8 cellular contexts compared by ENCODE assay signal in the genomic region with DNA sequence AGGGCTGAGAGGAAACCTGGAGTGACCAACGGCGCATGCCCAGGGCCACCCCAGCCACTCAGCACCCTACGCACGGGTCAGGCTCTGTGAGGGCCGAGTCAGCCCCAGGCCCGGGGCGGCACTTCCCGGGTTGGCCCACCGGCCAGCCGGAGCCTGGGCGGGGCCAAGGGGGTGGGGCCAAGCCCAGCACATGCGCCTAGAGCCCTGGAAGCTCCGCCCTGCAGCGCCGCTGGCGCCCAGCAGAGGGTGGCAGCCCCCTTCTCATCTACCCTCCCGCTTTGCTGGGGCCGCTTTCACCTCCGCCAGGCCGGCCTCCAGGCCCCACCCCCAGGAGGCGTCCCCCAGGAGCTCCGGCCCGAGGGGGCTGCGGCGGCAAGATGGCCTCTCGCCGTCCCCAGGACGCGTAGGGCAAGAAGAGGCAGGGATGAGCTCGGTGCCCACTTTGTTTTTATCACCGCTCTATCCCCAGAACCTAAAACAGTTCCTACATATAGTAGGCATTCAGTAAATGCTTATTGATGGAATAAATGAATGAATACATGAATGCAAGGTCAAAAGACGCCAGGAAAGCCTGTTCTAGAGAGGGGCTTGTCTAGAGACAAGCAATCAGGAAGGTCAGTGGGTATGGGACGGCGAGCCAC. TPM values are rescaled to one million over a fixed set of nuclear protein-coding genes. Genes with fewer than 3 reads are reported as not detected.
A peak's percentile ranks its signal among the peaks of the same experiment; 100 is the strongest.
DNase-seq lines count a peak whose midpoint lies in the region; ATAC-seq and TF ChIP-seq lines count a peak whose summit lies in the region.

No MANE protein-coding gene starts in this region.

- H3K4me1 ChIP-seq in PC-9 (replicated peaks; ENCODE audit: insufficient read depth), result peaks cover 70% of the 10 kb centered on the region
- peaks cover 32 to 57% (median 47%) of the 10 kb centered on the region in 4 donors for H3K4me1 ChIP-seq in esophagus muscularis mucosa

- H3K4me3 ChIP-seq in PC-9, result peak overlapping the region; percentile 41; the same call in 1 of the 2 replicates
- H3K4me3 ChIP-seq in esophagus muscularis mucosa, result peak overlapping the region; percentile 57 to 63 (median 58)

- CTCF ChIA-PET in PC-9 (lab: Charles Lee), result interaction anchor here (0.6 to 3.9 kb wide), 13 partner anchors 9 to 221 kb away, joined by 3 to 29 read pairs (median 5); partner anchors contain the start of gene MYO18A

- no peak for TF ChIP-seq POLR2A in esophagus muscularis mucosa (IDR thresholded peaks at IDR 0.05; ENCODE audit: low read depth)

- H3K36me3 ChIP-seq in PC-9 (ENCODE audit: low read depth) (peaks cover 12% of the 10 kb centered on the region; the same call in 1 of the 2 replicates), esophagus muscularis mucosa (no peaks in the 10 kb centered on the region)

- ATAC-seq in GM21526 (IDR thresholded peaks at IDR 0.05; ENCODE audit: low FRiP score, unreplicated experiment), result peak; percentile 83
- ATAC-seq in activated T-cell treated with anti-CD3 and anti-CD28 coated beads, Interleukin-2, amount 50 U/mL, for 4 hours, result peak; percentile 95 to 96

- no peaks in the 10 kb centered on the region for H3K27me3 Mint-ChIP-seq in IgD-negative memory B cell
- H3K27me3 Mint-ChIP-seq in activated T-cell treated with anti-CD3 and anti-CD28 coated beads, Interleukin-2, amount 50 U/mL, for 4 hours (ENCODE audit: low read depth), result no peaks in the 10 kb centered on the region

- BruUV-seq in PC-9 (replicated peaks; lab: Mats Ljungman, UMichigan), result no TSS peak

- H3K4me2 ChIP-seq in PC-9, result peak overlapping the region; percentile 82

- intact Hi-C loops in PC-9 (cut with micrococcal nuclease; ENCODE audit: unreplicated experiment), result loop anchor here (1.0 to 2.0 kb wide), 2 partner anchors 70 to 92 kb away; no protein-coding TSS in a partner anchor
- intact Hi-C loops in esophagus muscularis mucosa (cut with DNase I), result loop anchor here (2.0 kb wide), 1 partner anchor 142 kb away; no protein-coding TSS in a partner anchor

- H3K27ac ChIP-seq in PC-9 (peak overlapping the region; percentile 91), esophagus muscularis mucosa (replicated peaks in 1 of 4) (peak overlapping the region; percentile 80 to 87 (median 80))

- H3K9me3 Mint-ChIP-seq in IgD-negative memory B cell, result no peaks in the 10 kb centered on the region
- H3K9me3 Mint-ChIP-seq in activated T-cell treated with anti-CD3 and anti-CD28 coated beads, Interleukin-2, amount 50 U/mL, for 4 hours, result no peaks in the 10 kb centered on the region

- H3K27ac Mint-ChIP-seq in IgD-negative memory B cell, result peak overlapping the region; percentile 90 to 96 (median 93)

- H3K36me3 Mint-ChIP-seq in IgD-negative memory B cell, result no peaks in the 10 kb centered on the region
- H3K36me3 Mint-ChIP-seq in activated T-cell treated with anti-CD3 and anti-CD28 coated beads, Interleukin-2, amount 50 U/mL, for 4 hours (ENCODE audit: insufficient read depth), result no peaks in the 10 kb centered on the region

- peaks cover 87% of the 10 kb centered on the region for H3F3A ChIP-seq in PC-9 (ENCODE audit: insufficient read depth, low read depth)

- DNase-seq in DMS153 treated with DMSO at 0.1 percent for 48 hours (lab: John Stamatoyannopoulos, UW; ENCODE audit: unreplicated experiment), result peak; percentile 93
- DNase-seq in PC-9, result peak; percentile 72 to 94
- peak; percentile 90 for DNase-seq in activated T-cell treated with anti-CD3 and anti-CD28 coated beads, Interleukin-2, amount 50 U/mL, for 4 hours
- DNase-seq in esophagus muscularis mucosa (ENCODE audit: extremely low spot score), result peak; percentile 98
- DNase-seq in myocyte (ENCODE audit: low read depth), result peak; percentile 94
- DNase-seq in stimulated activated CD8-positive, alpha-beta memory T cell treated with anti-CD3 and anti-CD28 coated beads, Interleukin-7, amount 100 ng/mL, for 4 hours (ENCODE audit: low read depth in 2 of 2), result peak; percentile 80 to 89

- TF ChIP-seq CTCF in PC-9 (conservative IDR thresholded peaks at IDR 0.05), result peak; percentile 90
- peak; percentile 97 to 99 (median 98) for TF ChIP-seq CTCF in esophagus muscularis mucosa (IDR thresholded peaks at IDR 0.05)

- POLR2A ChIA-PET in PC-9 (lab: Charles Lee; ENCODE audit: unreplicated experiment), result interaction anchor here (0.6 kb wide), 4 partner anchors 33 to 400 kb away, joined by 3 to 15 read pairs (median 6); no protein-coding TSS in a partner anchor

- no peaks in the 10 kb centered on the region for H3K9me2 ChIP-seq in PC-9 (ENCODE audit: insufficient read depth)

- peaks cover 4% of the 10 kb centered on the region; the same call in 1 of the 2 replicates for H4K20me1 ChIP-seq in PC-9 (ENCODE audit: insufficient read depth)

- WGBS in esophagus muscularis mucosa, result 16% methylated on average over 7 of the region's 34 CpGs

- no peak overlapping the region for H2AFZ ChIP-seq in PC-9

- H3K9me3 ChIP-seq in PC-9 (ENCODE audit: insufficient read depth, low read depth) (no peaks in the 10 kb centered on the region), esophagus muscularis mucosa (no peaks in the 10 kb centered on the region)

- no peak for TF ChIP-seq EP300 in esophagus muscularis mucosa (IDR thresholded peaks at IDR 0.05)

- H3K79me2 ChIP-seq in PC-9 (ENCODE audit: low read depth), result peaks cover 94% of the 10 kb centered on the region

- H3K27me3 ChIP-seq in PC-9 (ENCODE audit: insufficient read depth, low read depth), result no peaks in the 10 kb centered on the region
- no peaks in the 10 kb centered on the region for H3K27me3 ChIP-seq in esophagus muscularis mucosa

- peaks cover 35 to 37% (median 36%) of the 10 kb centered on the region in 3 donors for H3K4me1 Mint-ChIP-seq in IgD-negative memory B cell
- H3K4me1 Mint-ChIP-seq in activated T-cell treated with anti-CD3 and anti-CD28 coated beads, Interleukin-2, amount 50 U/mL, for 4 hours (ENCODE audit: low read depth), result peaks cover 46% of the 10 kb centered on the region

- H3K4me3 Mint-ChIP-seq in IgD-negative memory B cell, result peak overlapping the region; percentile 77 to 94 (median 86)
- peak overlapping the region; percentile 78 for H3K4me3 Mint-ChIP-seq in activated T-cell treated with anti-CD3 and anti-CD28 coated beads, Interleukin-2, amount 50 U/mL, for 4 hours

RNA-seq across cellular contexts. Expression of gene MYO18A, which starts 31.3 kb away (rescaled TPM):
- polyA plus RNA-seq in IgD-negative memory B cell, result 39.6 TPM
- total RNA-seq in PC-9 (2021), result 150 and 158 TPM in 2 replicates
- 10 to 100 TPM; 24.2 to 24.3 (median 24.2) TPM for total RNA-seq in activated T-cell treated with anti-CD3 and anti-CD28 coated beads, Interleukin-2, amount 50 U/mL, for 4 hours
- total RNA-seq in esophagus muscularis mucosa, result 10 to 100 TPM; 46.7 to 82.7 (median 64.6) TPM
- total RNA-seq in myocyte, result 167 and 209 TPM in 2 replicates
- polyA plus RNA-seq in myocyte (2012), result 78.9 TPM

Comparison
In these comparisons a context has a peak if more than half of its experiments do, and no peak if none do; other contexts are left out.
1. Peak in every context shown above with its lines: DNase-seq, ATAC-seq, H3K4me3 ChIP-seq and H3K27ac ChIP-seq.